1 cellular context compared by ENCODE assay signal in genomic region chr10:98134431-98135221, GRCh38.
TF ChIP-seq lines count a peak whose summit lies in the region.

Gene R3HCC1L (plus strand): TSS chr10:98134657. CDS start chr10:98208115, 73,458 bp downstream.

TF ChIP-seq in HepG2, 621 proteins besides CTCF, POLR2A, EP300 and RAD21 (continued from another document and continues in another):
- TF ChIP-seq ZBTB37 (CRISPR knock-in tag; IDR thresholded peaks at IDR 0.05): 0 out of 2 replicates have a peak, but pooled peaks have one; percentile 24
- peak; percentile 41; the same call in 1 of the 2 replicates for TF ChIP-seq THAP9 (CRISPR knock-in tag; IDR thresholded peaks at IDR 0.05; ENCODE audit: borderline replicate concordance)
- peak; percentile 69 to 83; a peak in 3 of 4 replicates for TF ChIP-seq HMGXB4 (CRISPR knock-in tag; IDR thresholded peaks at IDR 0.05; ENCODE audit: borderline replicate concordance in 1 of 2, low read depth in 1 of 2)
- peak; percentile 35; the same call in 1 of the 2 replicates for TF ChIP-seq TFAP4 (IDR thresholded peaks at IDR 0.05; ENCODE audit: borderline replicate concordance, low read depth)
- no peak; the same call in 1 of the 2 replicates for TF ChIP-seq ZNF44 (CRISPR knock-in tag; IDR thresholded peaks at IDR 0.05)
- TF ChIP-seq ZNF234 (CRISPR knock-in tag; conservative IDR thresholded peaks at IDR 0.05): 0 out of 2 replicates have a peak, but pooled peaks have one; percentile 50
- no peak; the same call in 1 of the 2 replicates for TF ChIP-seq ZNF891 (CRISPR knock-in tag; IDR thresholded peaks at IDR 0.05)
- TF ChIP-seq HMGA1 (CRISPR knock-in tag; conservative IDR thresholded peaks at IDR 0.05): no peak
- TF ChIP-seq CERS6 (CRISPR knock-in tag; IDR thresholded peaks at IDR 0.05): no peak
- peak; percentile 100 for TF ChIP-seq THAP11 (CRISPR knock-in tag; IDR thresholded peaks at IDR 0.05)
- TF ChIP-seq ZNF12 (CRISPR knock-in tag; IDR thresholded peaks at IDR 0.05): peak; percentile 96
- TF ChIP-seq ZHX2 (IDR thresholded peaks at IDR 0.05; ENCODE audit: low read depth): peak; percentile 81
- 0 out of 2 replicates have a peak, but pooled peaks have one; percentile 23 for TF ChIP-seq ZHX2 (CRISPR knock-in tag; IDR thresholded peaks at IDR 0.05; ENCODE audit: borderline replicate concordance)
- TF ChIP-seq ARID5B (CRISPR knock-in tag; IDR thresholded peaks at IDR 0.05): peak; percentile 64
- TF ChIP-seq DRAP1 (CRISPR knock-in tag; IDR thresholded peaks at IDR 0.05): peak; percentile 74
- TF ChIP-seq SOX6 (IDR thresholded peaks at IDR 0.05): no peak
- peak; percentile 21; the same call in 1 of the 2 replicates for TF ChIP-seq SOX6 (CRISPR knock-in tag; IDR thresholded peaks at IDR 0.05)
- TF ChIP-seq ZNF362 (CRISPR knock-in tag; IDR thresholded peaks at IDR 0.05; ENCODE audit: borderline replicate concordance): peak; percentile 83; the same call in 1 of the 2 replicates
- TF ChIP-seq HMGXB3 (CRISPR knock-in tag; IDR thresholded peaks at IDR 0.05; ENCODE audit: borderline replicate concordance): 0 out of 2 replicates have a peak, but pooled peaks have one; percentile 70
- TF ChIP-seq PRPF4 (IDR thresholded peaks at IDR 0.05; ENCODE audit: low read depth, low read length, poor library complexity, severe bottlenecking): no peak
- TF ChIP-seq SMARCE1 (IDR thresholded peaks at IDR 0.05; ENCODE audit: borderline replicate concordance): no peak
- no peak for TF ChIP-seq WIZ (CRISPR knock-in tag; IDR thresholded peaks at IDR 0.05)
- TF ChIP-seq ZMAT5 (CRISPR knock-in tag; IDR thresholded peaks at IDR 0.05; ENCODE audit: borderline replicate concordance, low read depth): no peak
- no peak for TF ChIP-seq ZNF773 (CRISPR knock-in tag; IDR thresholded peaks at IDR 0.05; ENCODE audit: borderline replicate concordance)
